8 cellular contexts compared by ENCODE assay signal in the genomic region with DNA sequence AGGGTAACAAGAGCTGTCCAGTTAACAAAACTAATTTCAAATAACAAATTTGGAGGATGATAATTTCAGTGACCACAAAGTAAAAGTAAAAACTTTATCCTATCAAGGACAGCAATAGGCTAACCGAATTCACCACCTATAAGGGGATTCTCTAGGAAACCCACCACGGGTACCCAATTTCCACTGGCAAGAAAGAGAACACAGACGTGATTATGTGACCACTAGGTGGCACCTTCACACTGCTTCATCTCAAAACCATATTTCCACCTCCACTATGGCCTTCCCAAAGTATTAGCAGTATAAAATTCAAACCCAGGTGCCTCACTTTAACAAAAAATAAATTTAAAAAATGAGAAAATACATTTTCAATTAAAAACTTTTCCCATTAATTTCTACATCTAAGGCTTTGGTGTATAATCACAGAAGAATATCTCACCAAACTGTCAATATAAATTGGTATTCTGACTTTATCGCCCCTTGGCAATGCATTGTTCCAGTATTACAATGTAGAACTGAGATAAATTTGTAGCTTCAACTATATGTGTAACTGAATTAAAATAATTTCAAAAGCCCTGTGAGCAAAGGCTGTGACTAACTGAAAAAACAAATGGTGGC.
A peak's percentile ranks its signal among the peaks of the same experiment; 100 is the strongest.
DNase-seq lines count a peak whose midpoint lies in the region; ATAC-seq and TF ChIP-seq lines count a peak whose summit lies in the region.

No MANE protein-coding gene starts in this region.

- H3K36me3 ChIP-seq in BJ (ENCODE audit: control insufficient read depth, insufficient read depth, low read length) (no peaks in the 10 kb centered on the region), parathyroid adenoma (ENCODE audit: control insufficient read depth, insufficient read depth, low read length) (no peaks in the 10 kb centered on the region)

- H3K79me2 ChIP-seq in parathyroid adenoma, result no peaks in the 10 kb centered on the region

- no peak overlapping the region for H3K27ac Mint-ChIP-seq in activated T-helper 1 cell treated with anti-CD3 and anti-CD28 coated beads, Interleukin-12 subunit alpha, Interleukin-12 subunit beta, Interleukin-2, Interleukin-4 antibody, amounts not matched to agents 30 ng/mL and 10 ng/mL and 1 ng/mL, durations not matched to agents 14 hours and 24 hours and 36 hours

- POLR2A ChIA-PET in BJ (lab: Charles Lee), result no interaction called here

- ATAC-seq in GM18511 (IDR thresholded peaks at IDR 0.05; ENCODE audit: unreplicated experiment) (peak; percentile 52), foreskin keratinocyte (no peak), GM19328 (IDR thresholded peaks at IDR 0.05; ENCODE audit: unreplicated experiment) (no peak)

- H3K4me2 ChIP-seq in parathyroid adenoma (ENCODE audit: low read length), result no peak overlapping the region

- peak; percentile 63 for TF ChIP-seq CTCF in BJ (IDR thresholded peaks at IDR 0.05; ENCODE audit: insufficient read depth, low read depth, low read length)
- peak; percentile 87 for TF ChIP-seq CTCF in foreskin keratinocyte (conservative IDR thresholded peaks at IDR 0.05)
- TF ChIP-seq CTCF in parathyroid adenoma (IDR thresholded peaks at IDR 0.05), result peak; percentile 49

- no peak overlapping the region for H3K27ac ChIP-seq in foreskin keratinocyte
- no peak overlapping the region for H3K27ac ChIP-seq in parathyroid adenoma

- intact Hi-C loops in activated T-helper 1 cell treated with anti-CD3 and anti-CD28 coated beads, Interleukin-12 subunit alpha, Interleukin-12 subunit beta, Interleukin-2, Interleukin-4 antibody, amounts not matched to agents 30 ng/mL and 10 ng/mL and 1 ng/mL, durations not matched to agents 14 hours and 24 hours and 36 hours (cut with micrococcal nuclease), result loop anchor here (1.0 to 2.0 kb wide), 3 partner anchors 71 to 189 kb away; no protein-coding TSS in a partner anchor

- no peak overlapping the region for H3K4me3 ChIP-seq in BJ (ENCODE audit: low read depth, low read length)
- no peak overlapping the region for H3K4me3 ChIP-seq in parathyroid adenoma (ENCODE audit: low read depth, low read length)

- H3K9ac ChIP-seq in parathyroid adenoma, result no peak overlapping the region

- H3K27me3 ChIP-seq in BJ (ENCODE audit: control insufficient read depth, insufficient read depth, low read length), result no peaks in the 10 kb centered on the region
- no peaks in the 10 kb centered on the region for H3K27me3 ChIP-seq in foreskin keratinocyte
- no peaks in the 10 kb centered on the region for H3K27me3 ChIP-seq in parathyroid adenoma (ENCODE audit: control insufficient read depth, insufficient read depth, low read length)

- peaks cover 13% of the 10 kb centered on the region for H3K4me1 Mint-ChIP-seq in activated T-helper 1 cell treated with anti-CD3 and anti-CD28 coated beads, Interleukin-12 subunit alpha, Interleukin-12 subunit beta, Interleukin-2, Interleukin-4 antibody, amounts not matched to agents 30 ng/mL and 10 ng/mL and 1 ng/mL, durations not matched to agents 14 hours and 24 hours and 36 hours (ENCODE audit: low read depth)

- DNase-seq in BJ (ENCODE audit: low read depth), result no peak
- DNase-seq in NCI-H2196 (lab: John Stamatoyannopoulos, UW; ENCODE audit: unreplicated experiment), result peak; percentile 41
- peak; percentile 13 to 33 for DNase-seq in activated CD4-positive, alpha-beta T cell treated with anti-CD3 and anti-CD28 coated beads for 4 hours
- DNase-seq in foreskin keratinocyte, result peak in 1 of 2 donors; percentile 33
- no peak for DNase-seq in activated T-helper 1 cell treated with anti-CD3 and anti-CD28 coated beads, Interleukin-12 subunit alpha, Interleukin-12 subunit beta, Interleukin-2, Interleukin-4 antibody, amounts not matched to agents 30 ng/mL and 10 ng/mL and 1 ng/mL, durations not matched to agents 14 hours and 24 hours and 36 hours (ENCODE audit: low spot score)

- no peaks in the 10 kb centered on the region for H3K36me3 Mint-ChIP-seq in activated T-helper 1 cell treated with anti-CD3 and anti-CD28 coated beads, Interleukin-12 subunit alpha, Interleukin-12 subunit beta, Interleukin-2, Interleukin-4 antibody, amounts not matched to agents 30 ng/mL and 10 ng/mL and 1 ng/mL, durations not matched to agents 14 hours and 24 hours and 36 hours (ENCODE audit: low read depth)

- no peak overlapping the region for H3K4me3 Mint-ChIP-seq in activated T-helper 1 cell treated with anti-CD3 and anti-CD28 coated beads, Interleukin-12 subunit alpha, Interleukin-12 subunit beta, Interleukin-2, Interleukin-4 antibody, amounts not matched to agents 30 ng/mL and 10 ng/mL and 1 ng/mL, durations not matched to agents 14 hours and 24 hours and 36 hours

- no peaks in the 10 kb centered on the region for H3K9me3 Mint-ChIP-seq in activated T-helper 1 cell treated with anti-CD3 and anti-CD28 coated beads, Interleukin-12 subunit alpha, Interleukin-12 subunit beta, Interleukin-2, Interleukin-4 antibody, amounts not matched to agents 30 ng/mL and 10 ng/mL and 1 ng/mL, durations not matched to agents 14 hours and 24 hours and 36 hours

- H3K4me1 ChIP-seq in foreskin keratinocyte (no peaks in the 10 kb centered on the region), parathyroid adenoma (no peaks in the 10 kb centered on the region)

- CTCF ChIA-PET in BJ (lab: Yijun Ruan, JAX), result interaction anchor here (0.6 to 7.9 kb wide), 35 partner anchors 9 to 517 kb away, joined by 3 to 162 read pairs (median 3); a partner anchor contains a TSS

- H3K9me3 ChIP-seq in parathyroid adenoma (ENCODE audit: control insufficient read depth, low read length), result no peaks in the 10 kb centered on the region

- H3K27me3 Mint-ChIP-seq in activated T-helper 1 cell treated with anti-CD3 and anti-CD28 coated beads, Interleukin-12 subunit alpha, Interleukin-12 subunit beta, Interleukin-2, Interleukin-4 antibody, amounts not matched to agents 30 ng/mL and 10 ng/mL and 1 ng/mL, durations not matched to agents 14 hours and 24 hours and 36 hours (ENCODE audit: insufficient read depth), result peaks cover 14% of the 10 kb centered on the region

- no peak overlapping the region for H2AFZ ChIP-seq in parathyroid adenoma

Comparison
In these comparisons a context has a peak if more than half of its experiments do, and no peak if none do; other contexts are left out.
1. DNase-seq: peak in NCI-H2196 (single experiment) and activated CD4-positive, alpha-beta T cell treated with anti-CD3 and anti-CD28 coated beads for 4 hours (2 of 2); none in BJ (single experiment) and activated T-helper 1 cell treated with anti-CD3 and anti-CD28 coated beads, Interleukin-12 subunit alpha, Interleukin-12 subunit beta, Interleukin-2, Interleukin-4 antibody, amounts not matched to agents 30 ng/mL and 10 ng/mL and 1 ng/mL, durations not matched to agents 14 hours and 24 hours and 36 hours (single experiment).
2. Peak in every context shown above with its lines, with median percentiles within 50 percentile points of each other: CTCF ChIP-seq.